27 cellular contexts compared by ENCODE assay signal in the genomic region with DNA sequence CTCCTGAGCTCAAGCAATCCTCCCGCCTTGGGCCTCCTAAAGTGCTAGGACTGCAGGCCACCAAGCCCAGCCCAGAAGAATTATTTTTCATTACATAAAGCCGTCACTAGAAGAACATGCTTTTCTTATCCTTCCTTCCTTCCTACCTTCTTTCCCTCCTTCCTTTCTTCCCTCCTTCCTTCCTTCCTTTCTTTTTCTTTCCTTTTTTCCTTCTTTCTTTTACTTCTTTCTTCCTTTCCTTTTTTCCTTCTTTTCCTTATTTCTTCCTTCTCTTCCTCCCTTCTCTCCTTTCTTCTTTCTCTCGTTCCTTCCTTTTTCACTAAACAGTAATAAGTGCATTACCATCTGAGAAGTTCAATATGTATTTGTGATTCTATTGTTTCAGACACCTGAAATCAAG.
"Had no signal": no experiment of that assay in that cellular context is flagged by ENCODE, and none has a peak within 500 bp of the region (broad histone marks: within the 10 kb centered on the region; RNA-seq: fewer than 3 reads in every experiment).

No MANE protein-coding gene starts in this region.

- H3K27me3 ChIP-seq: stomach, suprapubic skin, testis, thyroid gland, tibial artery, tibial nerve, transverse colon, upper lobe of left lung, upper lobe of right lung, uterus, vagina had no signal

- H3K4me1 ChIP-seq: stomach, suprapubic skin, testis, thyroid gland, tibial artery, tibial nerve, transverse colon, upper lobe of left lung, upper lobe of right lung, uterus, vagina had no signal

- ATAC-seq: stimulated activated effector memory CD8-positive, alpha-beta T cell treated with anti-CD3 and anti-CD28 coated beads, Interleukin-12 subunit alpha, Interleukin-12 subunit beta, amount 100 ng/mL, for 72 hours; stimulated activated memory B cell treated with anti-CD40 and anti-IgM and Interleukin-4, amounts not matched to agents 10 μg/mL and 1 μg/mL and 100 μg/mL, for 72 hours; stimulated activated naive B cell treated with anti-CD40 and anti-IgM and Interleukin-4, amounts not matched to agents 10 μg/mL and 1 μg/mL and 100 μg/mL, for 72 hours; stimulated activated naive CD8-positive, alpha-beta T cell treated with anti-CD3 and anti-CD28 coated beads, Interleukin-15, amount 100 ng/mL, for 72 hours; stimulated activated naive CD8-positive, alpha-beta T cell treated with anti-CD3 and anti-CD28 coated beads, Interleukin-15, Interleukin-2, amounts not matched to agents 100 U/mL and 50 U/mL, for 24 hours; upper lobe of right lung had no signal

- H3K27ac ChIP-seq: stomach, suprapubic skin, testis, thoracic aorta, thyroid gland, tibial artery, tibial nerve, transverse colon, upper lobe of left lung, upper lobe of right lung, uterus, vagina had no signal

- H3K4me3 ChIP-seq: stomach, suprapubic skin, testis, thoracic aorta, thyroid gland, tibial artery, tibial nerve, transverse colon, upper lobe of left lung, upper lobe of right lung, uterus, vagina had no signal

- FAIRE-seq: urothelium cell line had no signal

- H3K36me3 ChIP-seq: thoracic aorta, thyroid gland, transverse colon, upper lobe of left lung, upper lobe of right lung, uterus, vagina had no signal

- H3K9me3 ChIP-seq: stomach, suprapubic skin, testis, thoracic aorta, thyroid gland, tibial artery, transverse colon, upper lobe of left lung, upper lobe of right lung, uterus, vagina had no signal

- DNase-seq: stimulated activated CD4-positive, alpha-beta T cell treated with anti-CD3 and anti-CD28 coated beads, Interleukin-2, amount 100 ng/mL, for 48 hours; stimulated activated CD4-positive, alpha-beta T cell treated with anti-CD3 and anti-CD28 coated beads, Interleukin-4, amount 100 ng/mL, for 1 hour; stimulated activated CD4-positive, alpha-beta T cell treated with anti-CD3 and anti-CD28 coated beads, Interleukin-4, amount 100 ng/mL, for 24 hours; stimulated activated CD4-positive, alpha-beta T cell treated with anti-CD3 and anti-CD28 coated beads, Interleukin-4, amount 100 ng/mL, for 4 hours; stimulated activated CD8-positive, alpha-beta memory T cell treated with anti-CD3 and anti-CD28 coated beads, Interleukin-4, amount 100 ng/mL, for 48 hours; stimulated activated naive B cell treated with anti-CD40 and anti-IgM and Interleukin-4, amounts not matched to agents 10 μg/mL and 1 μg/mL and 100 μg/mL, for 72 hours; stimulated activated naive CD4-positive, alpha-beta T cell; stimulated activated naive CD4-positive, alpha-beta T cell treated with Interleukin-2 at 50 U/mL for 16 hours; stimulated activated naive CD8-positive, alpha-beta T cell treated with anti-CD3 and anti-CD28 coated beads, Interleukin-15, amount 100 ng/mL, for 72 hours; stimulated activated naive CD8-positive, alpha-beta T cell treated with anti-CD3 and anti-CD28 coated beads, Interleukin-15, Interleukin-2, amounts not matched to agents 100 U/mL and 50 U/mL, for 24 hours; stomach; substantia nigra; testis; thyroid gland; tibial artery; transverse colon; trophoblast cell; upper lobe of right lung; uterus had no signal
